ENCODE assay signal across 17 cellular contexts in genomic region chr16:30003670-30004423, GRCh38. TPM values are rescaled to one million over a fixed set of nuclear protein-coding genes. Genes with fewer than 3 reads are reported as not detected.
DNase-seq lines count a peak whose midpoint lies in the region; ATAC-seq and TF ChIP-seq lines count a peak whose summit lies in the region.
"Had no signal": no experiment of that assay in that cellular context is flagged by ENCODE, and none has a peak within 500 bp of the region (broad histone marks: within the 10 kb centered on the region; RNA-seq: fewer than 3 reads in every experiment).

No MANE protein-coding gene starts in this region.

- H3K9me3 Mint-ChIP-seq in GM23338 (no peaks in the 10 kb centered on the region), endothelial cell (ENCODE audit: unreplicated experiment) (no peaks in the 10 kb centered on the region)
- H3K9me3 Mint-ChIP-seq: CD8-positive, alpha-beta T cell had no signal

- no peaks in the 10 kb centered on the region for H3K9me2 ChIP-seq in GM23338 (ENCODE audit: insufficient read depth)

- H3K36me3 Mint-ChIP-seq in GM23338 (ENCODE audit: low read depth) (peaks cover 15% of the 10 kb centered on the region; the same call in 2 of the 3 replicates), endothelial cell (ENCODE audit: low read depth, unreplicated experiment) (peaks cover 21% of the 10 kb centered on the region)

- no peaks in the 10 kb centered on the region for H3F3A ChIP-seq in GM23338 (replicated peaks; ENCODE audit: low read depth)

- no peak overlapping the region for H3K4me3 ChIP-seq in GM23338
- H3K4me3 ChIP-seq: A549 had no signal

- DNase-seq in NCI-H2107 treated with DMSO at 0.1 percent for 48 hours (lab: John Stamatoyannopoulos, UW; ENCODE audit: unreplicated experiment) (peak; percentile 68), NCI-H2107 (lab: John Stamatoyannopoulos, UW) (no peak), GM23338 (ENCODE audit: low spot score) (no peak), endothelial cell (ENCODE audit: low spot score) (no peak), SK-N-DZ (ENCODE audit: low spot score) (no peak), SKM-1 treated with dmso at 0.1 percent for 144 hours (lab: John Stamatoyannopoulos, UW; ENCODE audit: unreplicated experiment) (no peak)
- DNase-seq: CD8-positive, alpha-beta T cell; EL; KG1; NCI-H1417 treated with DMSO at 0.1 percent for 48 hours; PC-3 had no signal

- ATAC-seq in GM23338 (no peak), GM19035 (IDR thresholded peaks at IDR 0.05; ENCODE audit: unreplicated experiment) (no peak)
- ATAC-seq: CD8-positive, alpha-beta T cell; SK-N-SH treated with all-trans-retinoic acid at 6 μM for 48 hours had no signal

- no peaks in the 10 kb centered on the region; the same call in 1 of the 2 replicates for H3K27me3 ChIP-seq in GM23338 (ENCODE audit: insufficient read depth)

- no peak overlapping the region for H2AFZ ChIP-seq in GM23338

- H3K27ac Mint-ChIP-seq in GM23338 (0 out of 2 replicates have a peak overlapping the region, but pooled peaks have one; percentile 72), endothelial cell (ENCODE audit: unreplicated experiment) (peak overlapping the region; percentile 77)
- H3K27ac Mint-ChIP-seq: CD8-positive, alpha-beta T cell had no signal

- H3K4me3 Mint-ChIP-seq in GM23338, result no peak overlapping the region
- H3K4me3 Mint-ChIP-seq in endothelial cell (ENCODE audit: unreplicated experiment), result no peak overlapping the region
- H3K4me3 Mint-ChIP-seq: CD8-positive, alpha-beta T cell had no signal

- peaks cover 46% of the 10 kb centered on the region for H3K4me1 Mint-ChIP-seq in GM23338
- H3K4me1 Mint-ChIP-seq in endothelial cell (ENCODE audit: unreplicated experiment), result peaks cover 17% of the 10 kb centered on the region

- no peak for TF ChIP-seq CTCF in 22Rv1 (IDR thresholded peaks at IDR 0.05)
- no peak for TF ChIP-seq CTCF in GM23338 (conservative IDR thresholded peaks at IDR 0.05; ENCODE audit: low read depth in 2 of 2)
- TF ChIP-seq CTCF in endothelial cell (IDR thresholded peaks at IDR 0.05; ENCODE audit: unreplicated experiment), result no peak

- H3K27me3 Mint-ChIP-seq in GM23338 (ENCODE audit: insufficient read depth, low read depth, poor library complexity) (peaks cover 15% of the 10 kb centered on the region), endothelial cell (ENCODE audit: unreplicated experiment) (peaks cover 24% of the 10 kb centered on the region)

- H4K20me1 ChIP-seq in GM23338 (replicated peaks; ENCODE audit: insufficient read depth), result peaks cover 4% of the 10 kb centered on the region; the same call in 1 of the 2 replicates

- no peaks in the 10 kb centered on the region for H3K79me2 ChIP-seq in GM23338 (replicated peaks; ENCODE audit: insufficient read depth)

- H3K36me3 ChIP-seq in GM23338 (ENCODE audit: insufficient read depth), result no peaks in the 10 kb centered on the region

- H3K4me1 ChIP-seq in GM23338 (ENCODE audit: insufficient read depth), result peaks cover 18% of the 10 kb centered on the region

- H3K27ac ChIP-seq in 22Rv1, result peak overlapping the region; percentile 22; the same call in 1 of the 2 replicates
- no peak overlapping the region for H3K27ac ChIP-seq in GM23338 (ENCODE audit: low read depth)

- H3K4me2 ChIP-seq in GM23338, result no peak overlapping the region
- H3K4me2 ChIP-seq: A549 had no signal

TF ChIP-seq in GM23338, 12 proteins besides CTCF, POLR2A, EP300 and RAD21 (continues in another document):
- TF ChIP-seq EZH2 (IDR thresholded peaks at IDR 0.05; ENCODE audit: low read depth, unreplicated experiment), result no peak
- TF ChIP-seq ZNF331 (CRISPR knock-in tag; IDR thresholded peaks at IDR 0.05; ENCODE audit: low read depth), result no peak
- TF ChIP-seq CREB1 (CRISPR knock-in tag; IDR thresholded peaks at IDR 0.05; ENCODE audit: low read depth), result no peak
- TF ChIP-seq ZNF114 (CRISPR knock-in tag; IDR thresholded peaks at IDR 0.05), result no peak
- no peak for TF ChIP-seq EZH2phosphoT487 (IDR thresholded peaks at IDR 0.05; ENCODE audit: unreplicated experiment)
- TF ChIP-seq ZNF462 (CRISPR knock-in tag; IDR thresholded peaks at IDR 0.05), result no peak

RNA-seq across cellular contexts. Expression of gene DOC2A, which starts 7.0 kb away (rescaled TPM):
- 7.5 and 10.0 TPM in 2 replicates for total RNA-seq in GM23338 (2014; rRNA removed; shearing (Covaris generic))
- polyA plus RNA-seq in GM23338 (2016; fragmentation: Nextera tagmentation; extraction: Ambion mirVana), result 9.8 and 10.4 TPM in 2 replicates
- 7.4 TPM for total RNA-seq in endothelial cell (ENCODE audit: unreplicated experiment)
- 24.7 and 29.6 TPM in 2 replicates for polyA plus RNA-seq in SK-N-DZ (2014; cell fraction: cytosol; rRNA removed)
- polyA plus RNA-seq in SK-N-DZ (2014; cell fraction: nucleus; rRNA removed), result 172 and 188 TPM in 2 replicates
- total RNA-seq: CD8-positive, alpha-beta T cell had no signal

RNA-seq across cellular contexts. Expression of gene INO80E, which starts 7.8 kb away (rescaled TPM):
- total RNA-seq in GM23338 (2014; rRNA removed; shearing (Covaris generic)), result 71.0 and 92.8 TPM in 2 replicates
- polyA plus RNA-seq in GM23338 (2016; fragmentation: Nextera tagmentation; extraction: Ambion mirVana), result 66.0 and 66.2 TPM in 2 replicates
- 94.4 TPM for total RNA-seq in endothelial cell (ENCODE audit: unreplicated experiment)
- 257 and 495 TPM in 2 replicates for polyA plus RNA-seq in SK-N-DZ (2014; cell fraction: cytosol; rRNA removed)
- polyA plus RNA-seq in SK-N-DZ (2014; cell fraction: nucleus; rRNA removed), result 161 and 213 TPM in 2 replicates

RNA-seq across cellular contexts. Expression of gene HIRIP3, which starts 8.4 kb away (rescaled TPM):
- 10.4 and 13.4 TPM in 2 replicates for total RNA-seq in GM23338 (2014; rRNA removed; shearing (Covaris generic))
- 18.5 and 19.1 TPM in 2 replicates for polyA plus RNA-seq in GM23338 (2016; fragmentation: Nextera tagmentation; extraction: Ambion mirVana)
- 5.2 TPM for total RNA-seq in endothelial cell (ENCODE audit: unreplicated experiment)
- 44.1 and 45.0 TPM in 2 replicates for polyA plus RNA-seq in SK-N-DZ (2014; cell fraction: cytosol; rRNA removed)
- polyA plus RNA-seq in SK-N-DZ (2014; cell fraction: nucleus; rRNA removed), result 29.9 and 44.1 TPM in 2 replicates

RNA-seq across cellular contexts. Expression of gene C16orf92, which starts 19.2 kb away (rescaled TPM):
- total RNA-seq in GM23338 (2014; rRNA removed; shearing (Covaris generic)), result not detected in 2 replicates
- 0.34 and 0.56 TPM in 2 replicates for polyA plus RNA-seq in GM23338 (2016; fragmentation: Nextera tagmentation; extraction: Ambion mirVana)
- not detected for total RNA-seq in endothelial cell (ENCODE audit: unreplicated experiment)
- polyA plus RNA-seq in SK-N-DZ (2014; cell fraction: cytosol; rRNA removed), result not detected in 2 replicates
- polyA plus RNA-seq in SK-N-DZ (2014; cell fraction: nucleus; rRNA removed), result not detected in 2 replicates
- total RNA-seq: CD8-positive, alpha-beta T cell; H4; MCF 10A; PC-3 had no signal
- polyA plus RNA-seq: A549 had no signal

RNA-seq across cellular contexts. Expression of gene TLCD3B, which starts 27.2 kb away (rescaled TPM):
- total RNA-seq in GM23338 (2014; rRNA removed; shearing (Covaris generic)), result 28.2 and 37.4 TPM in 2 replicates
- polyA plus RNA-seq in GM23338 (2016; fragmentation: Nextera tagmentation; extraction: Ambion mirVana), result 14.2 and 16.3 TPM in 2 replicates
- 1.4 TPM for total RNA-seq in endothelial cell (ENCODE audit: unreplicated experiment)
- polyA plus RNA-seq in SK-N-DZ (2014; cell fraction: cytosol; rRNA removed), result 20.1 and 22.4 TPM in 2 replicates
- 46.9 and 66.3 TPM in 2 replicates for polyA plus RNA-seq in SK-N-DZ (2014; cell fraction: nucleus; rRNA removed)
